Comparison of ENCODE assay signal across 16 cellular contexts in genomic region chr5:56974241-56974640, GRCh38. TPM values are rescaled to one million over a fixed set of nuclear protein-coding genes. Genes with fewer than 3 reads are reported as not detected.
A peak's percentile ranks its signal among the peaks of the same experiment; 100 is the strongest.
DNase-seq lines count a peak whose midpoint lies in the region; ATAC-seq and TF ChIP-seq lines count a peak whose summit lies in the region.
"Had no signal": no experiment of that assay in that cellular context is flagged by ENCODE, and none has a peak within 500 bp of the region (broad histone marks: within the 10 kb centered on the region; RNA-seq: fewer than 3 reads in every experiment).

No MANE protein-coding gene starts in this region.

- H3K4me1 ChIP-seq in HEK293 (ENCODE audit: control insufficient read depth, insufficient read depth, low read length) (peaks cover 11% of the 10 kb centered on the region), PC-3 (ENCODE audit: insufficient read depth, low read length) (no peaks in the 10 kb centered on the region), mucosa of descending colon (ENCODE audit: low read depth) (peaks cover 6% of the 10 kb centered on the region)
- H3K4me1 ChIP-seq: BLaER1 treated with 17β-estradiol and CSF1 and Interleukin-3, amounts not matched to agents 10 nM and 100 nM had no signal

- intact Hi-C loops in PC-3 (cut with micrococcal nuclease) (no loop called here), mucosa of descending colon (cut with DNase I, micrococcal nuclease) (no loop called here)

- H3K9me2 ChIP-seq in PC-3 (replicated peaks; ENCODE audit: low read length) = no peaks in the 10 kb centered on the region

- H3K27ac ChIP-seq in HEK293 (ENCODE audit: extremely low read depth, low read depth, low read length) (no peak overlapping the region), PC-3 (ENCODE audit: low read length) (no peak overlapping the region)
- H3K27ac ChIP-seq: BLaER1 treated with 17β-estradiol and CSF1 and Interleukin-3, amounts not matched to agents 10 nM and 100 nM; HL-60 had no signal

- DNase-seq in PC-3 (peak; percentile 4), epithelial cell of esophagus (ENCODE audit: low read depth) (peak; percentile 47), mucosa of descending colon (no peak), NK-92 (lab: John Stamatoyannopoulos, UW; ENCODE audit: unreplicated experiment) (no peak), D341Med (ENCODE audit: low spot score) (no peak)
- DNase-seq: ACHN; Calu3; CD4-positive, CD25-positive, alpha-beta regulatory T cell; DND-41; GDM1 had no signal

- no peaks in the 10 kb centered on the region for H3K9me3 ChIP-seq in HEK293 (ENCODE audit: control insufficient read depth, insufficient read depth, low read depth, low read length)
- H3K9me3 ChIP-seq in PC-3 (ENCODE audit: low read length) = no peaks in the 10 kb centered on the region
- H3K9me3 ChIP-seq in mucosa of descending colon = no peaks in the 10 kb centered on the region
- H3K9me3 ChIP-seq: HAP-1 had no signal

- no TSS peak for BruUV-seq in PC-3 (replicated peaks; lab: Mats Ljungman, UMichigan)

- no peaks in the 10 kb centered on the region for H3F3A ChIP-seq in PC-3 (ENCODE audit: low read length, unreplicated experiment)

- no peaks in the 10 kb centered on the region for H3K27me3 ChIP-seq in PC-3 (ENCODE audit: low read length)
- H3K27me3 ChIP-seq: BLaER1 treated with 17β-estradiol and CSF1 and Interleukin-3, amounts not matched to agents 10 nM and 100 nM had no signal

- H4K20me1 ChIP-seq in PC-3 (ENCODE audit: low read length) = no peaks in the 10 kb centered on the region
- H4K20me1 ChIP-seq: BLaER1 treated with 17β-estradiol and CSF1 and Interleukin-3, amounts not matched to agents 10 nM and 100 nM had no signal

- POLR2A ChIA-PET in HEK293 (lab: Yijun Ruan, JAX) (no interaction called here), PC-3 (lab: Charles Lee; ENCODE audit: unreplicated experiment) (no interaction called here)

- ATAC-seq in PC-3 = no peak
- peak; percentile 91 for ATAC-seq in mucosa of descending colon
- ATAC-seq in GM18858 (IDR thresholded peaks at IDR 0.05; ENCODE audit: unreplicated experiment) = no peak
- ATAC-seq in HG02623 (IDR thresholded peaks at IDR 0.05; ENCODE audit: unreplicated experiment) = no peak

- H2AFZ ChIP-seq in PC-3 (ENCODE audit: low read length) = no peak overlapping the region

- no peak overlapping the region for H3K4me2 ChIP-seq in PC-3 (ENCODE audit: low read length)
- H3K4me2 ChIP-seq: BLaER1 treated with 17β-estradiol and CSF1 and Interleukin-3, amounts not matched to agents 10 nM and 100 nM had no signal

- H3K9ac ChIP-seq in PC-3 (ENCODE audit: low read length) = no peak overlapping the region
- H3K9ac ChIP-seq: BLaER1 treated with 17β-estradiol and CSF1 and Interleukin-3, amounts not matched to agents 10 nM and 100 nM had no signal

- CTCF ChIA-PET in HEK293 (lab: Yijun Ruan, JAX) = no interaction called here
- CTCF ChIA-PET in PC-3 (lab: Charles Lee) = no interaction called here

- H3K4me3 ChIP-seq in HEK293 (ENCODE audit: low read depth, low read length) (no peak overlapping the region), PC-3 (ENCODE audit: low read length) (no peak overlapping the region), epithelial cell of esophagus (ENCODE audit: low read length) (no peak overlapping the region), mucosa of descending colon (no peak overlapping the region)
- H3K4me3 ChIP-seq: BLaER1 treated with 17β-estradiol and CSF1 and Interleukin-3, amounts not matched to agents 10 nM and 100 nM; HAP-1 had no signal

- no peak for TF ChIP-seq CTCF in HEK293 (tag by site-specific recombination; IDR thresholded peaks at IDR 0.05)
- TF ChIP-seq CTCF in PC-3 (conservative IDR thresholded peaks at IDR 0.05; ENCODE audit: low read depth, low read length) = no peak
- TF ChIP-seq CTCF in epithelial cell of esophagus (IDR thresholded peaks at IDR 0.05; ENCODE audit: insufficient read depth, low read depth, low read length, missing control alignments) = no peak
- no peak for TF ChIP-seq CTCF in mucosa of descending colon (IDR thresholded peaks at IDR 0.05)

- no peaks in the 10 kb centered on the region for H3K79me2 ChIP-seq in PC-3 (ENCODE audit: low read length)

- H3K36me3 ChIP-seq in HEK293 (ENCODE audit: control insufficient read depth in 2 of 2, insufficient read depth in 1 of 2, low read length in 2 of 2) (no peaks in the 10 kb centered on the region), PC-3 (ENCODE audit: low read depth, low read length) (no peaks in the 10 kb centered on the region), mucosa of descending colon (ENCODE audit: low read depth) (no peaks in the 10 kb centered on the region)
- H3K36me3 ChIP-seq: BLaER1 treated with 17β-estradiol and CSF1 and Interleukin-3, amounts not matched to agents 10 nM and 100 nM; HAP-1 had no signal

TF ChIP-seq in HEK293, 187 proteins besides CTCF, POLR2A, EP300 and RAD21:
- TF ChIP-seq ZNF768 (tag by site-specific recombination; IDR thresholded peaks at IDR 0.05) (no peak), PRDM10 (tag by site-specific recombination; IDR thresholded peaks at IDR 0.05) (peak; percentile 51)

RNA-seq across cellular contexts. Expression of gene MIER3, which starts 22.3 kb away (rescaled TPM):
- total RNA-seq in PC-3 (2014; rRNA removed) = 5.8 and 6.5 TPM in 2 replicates
- total RNA-seq in mucosa of descending colon = 100 to 1,000 TPM in 2 of 3 donors, 10 to 100 TPM in 1; 95.6 to 171 (median 100) TPM

Comparison
In these comparisons a context has a peak if more than half of its experiments do, and no peak if none do; other contexts are left out.
1. DNase-seq: peak in PC-3 (single experiment) and epithelial cell of esophagus (single experiment); none in mucosa of descending colon (0 of 3), NK-92 (single experiment) and D341Med (single experiment).
2. RNA of gene MIER3, which starts 22.3 kb away (total RNA-seq): 95.6 to 171 TPM in mucosa of descending colon; 5.8 to 6.5 TPM in PC-3; every median in the first group is over 10 times any median in the second.